ENCODE assay signal across 13 cellular contexts in the genomic region with DNA sequence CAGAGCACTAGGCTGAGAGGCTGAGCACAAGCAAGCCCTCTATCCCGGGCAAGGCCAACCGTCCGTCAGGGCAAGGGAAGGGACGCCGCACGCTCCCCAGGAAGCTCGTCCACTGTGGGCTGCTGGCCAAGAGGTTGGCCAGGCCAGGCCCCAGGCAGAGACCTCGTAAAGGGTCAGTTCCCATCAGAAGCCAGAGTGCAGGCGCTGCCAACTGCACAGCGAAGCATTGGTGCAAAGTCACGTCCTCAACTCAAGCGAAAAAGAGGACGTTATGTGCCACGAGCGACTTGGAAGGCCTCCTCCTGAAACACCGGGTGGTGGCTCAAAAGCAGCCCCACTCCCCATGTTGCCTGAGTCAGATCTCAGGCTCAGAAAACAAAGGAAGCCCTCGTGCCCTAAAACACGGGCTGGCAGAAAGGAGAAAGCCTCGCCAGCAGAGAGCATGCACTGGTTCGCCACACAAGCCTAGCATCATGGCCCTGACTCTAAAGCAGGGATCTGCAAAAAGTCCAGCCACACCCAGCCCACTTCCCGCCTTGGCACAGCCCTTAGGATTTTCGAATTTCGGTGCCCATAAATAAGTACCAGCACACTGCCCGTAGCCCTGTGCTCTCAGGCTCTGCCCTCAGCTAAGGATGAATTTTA. TPM values are rescaled to one million over a fixed set of nuclear protein-coding genes. Genes with fewer than 3 reads are reported as not detected.
DNase-seq lines count a peak whose midpoint lies in the region; ATAC-seq and TF ChIP-seq lines count a peak whose summit lies in the region.
"Had no signal": no experiment of that assay in that cellular context is flagged by ENCODE, and none has a peak within 500 bp of the region (broad histone marks: within the 10 kb centered on the region; RNA-seq: fewer than 3 reads in every experiment).

No MANE protein-coding gene starts in this region.

- no peak overlapping the region for H3K27ac ChIP-seq in CD4-positive, alpha-beta T cell (ENCODE audit: low read depth, low read length)
- H3K27ac ChIP-seq in ascending aorta = peak overlapping the region; percentile 64 to 79
- H3K27ac ChIP-seq in heart right ventricle = peak overlapping the region; percentile 16 to 88 (median 68)

- H3K9me3 Mint-ChIP-seq in CD4-positive, alpha-beta T cell = no peaks in the 10 kb centered on the region

- intact Hi-C loops in CD4-positive, alpha-beta T cell (cut with DNase I, micrococcal nuclease) = loop anchor here (5.0 kb wide), 3 partner anchors 43 to 113 kb away; a partner anchor contains a TSS
- intact Hi-C loops in ascending aorta (cut with DNase I) (loop anchor here (5.0 kb wide), 1 partner anchor 178 kb away; no protein-coding TSS in a partner anchor), heart right ventricle (cut with DNase I) (loop anchor here in 5 of 10 donors (5.0 to 10.0 kb wide), 7 partner anchors 42 to 180 kb away; a partner anchor contains a TSS)

- H3K27me3 ChIP-seq in CD4-positive, alpha-beta T cell (ENCODE audit: control insufficient read depth, insufficient read depth, low read length) = no peaks in the 10 kb centered on the region
- H3K27me3 ChIP-seq in ascending aorta = no peaks in the 10 kb centered on the region
- no peaks in the 10 kb centered on the region for H3K27me3 ChIP-seq in heart right ventricle
- H3K27me3 ChIP-seq: vagina had no signal

- no peak for DNase-seq in CD4-positive, alpha-beta T cell
- DNase-seq in ascending aorta (ENCODE audit: low spot score in 2 of 2) (peak in 1 of 2 donors; percentile 80), heart right ventricle (peak; percentile 51 to 81), renal cortical epithelial cell (ENCODE audit: low read depth) (peak; percentile 82), NCI-H524 (lab: John Stamatoyannopoulos, UW) (no peak)
- DNase-seq: activated T-cell treated with anti-CD3 and anti-CD28 coated beads, Interleukin-2, amount 50 U/mL, for 48 hours; HCEC 1CT; NCI-H1105 treated with DMSO at 0.1 percent for 48 hours had no signal

- CTCF ChIA-PET in CD4-positive, alpha-beta T cell (lab: Charles Lee) = no interaction called here

- H3K36me3 Mint-ChIP-seq in CD4-positive, alpha-beta T cell (ENCODE audit: low read depth) = peaks cover 66% of the 10 kb centered on the region

- POLR2A ChIA-PET in CD4-positive, alpha-beta T cell (lab: Charles Lee) = interaction anchor here (1.1 to 1.7 kb wide), 3 partner anchors 41 to 44 kb away, joined by 3 to 10 read pairs (median 4); a partner anchor contains a TSS

- TF ChIP-seq CTCF in CD4-positive, alpha-beta T cell (IDR thresholded peaks at IDR 0.05) = no peak
- TF ChIP-seq CTCF in ascending aorta (IDR thresholded peaks at IDR 0.05) = no peak
- no peak for TF ChIP-seq CTCF in heart right ventricle (IDR thresholded peaks at IDR 0.05)

- H3K4me1 ChIP-seq in ascending aorta (peaks cover 30 to 41% of the 10 kb centered on the region in 2 donors), heart right ventricle (peaks cover 34 to 71% (median 54%) of the 10 kb centered on the region in 9 donors)

- H3K4me3 Mint-ChIP-seq in CD4-positive, alpha-beta T cell = peak overlapping the region; percentile 38

- peaks cover 32% of the 10 kb centered on the region for H3K4me1 Mint-ChIP-seq in CD4-positive, alpha-beta T cell (ENCODE audit: low read depth)

- ATAC-seq in CD4-positive, alpha-beta T cell (ENCODE audit: poor library complexity) = no peak
- peak in 7 of 8 donors; percentile 7 to 66 (median 43) for ATAC-seq in heart right ventricle
- no peak for ATAC-seq in HG03469 (IDR thresholded peaks at IDR 0.05; ENCODE audit: unreplicated experiment)
- ATAC-seq in GM21825 (IDR thresholded peaks at IDR 0.05; ENCODE audit: unreplicated experiment) = no peak
- no peak for ATAC-seq in HG03280 (IDR thresholded peaks at IDR 0.05; ENCODE audit: unreplicated experiment)
- ATAC-seq: esophagus mucosa had no signal

- no peaks in the 10 kb centered on the region for H3K9me3 ChIP-seq in CD4-positive, alpha-beta T cell (ENCODE audit: control insufficient read depth, low read length)
- H3K9me3 ChIP-seq in ascending aorta (no peaks in the 10 kb centered on the region), heart right ventricle (no peaks in the 10 kb centered on the region)
- H3K9me3 ChIP-seq: vagina had no signal

- WGBS in heart right ventricle, 2 donors = 21 to 31% methylated on average over 24 of the region's 24 CpGs

- H3K4me3 ChIP-seq in ascending aorta (peak overlapping the region in 1 of 2 donors; percentile 43), heart right ventricle (peak overlapping the region in 7 of 10 donors; percentile 11 to 26 (median 16))
- H3K4me3 ChIP-seq: vagina had no signal

- H3K36me3 ChIP-seq in ascending aorta = peaks cover 40% of the 10 kb centered on the region in 2 donors
- H3K36me3 ChIP-seq in heart right ventricle = peaks cover 11 to 50% (median 30%) of the 10 kb centered on the region in 9 donors

- H3K27ac Mint-ChIP-seq in CD4-positive, alpha-beta T cell = no peak overlapping the region

- H3K27me3 Mint-ChIP-seq in CD4-positive, alpha-beta T cell = no peaks in the 10 kb centered on the region

RNA-seq across cellular contexts. Expression of a gene that starts 4.7 kb away (rescaled TPM):
- 10 to 100 TPM; 87.5 to 90.1 TPM for total RNA-seq in CD4-positive, alpha-beta T cell
- total RNA-seq in ascending aorta = 17.0 TPM
- total RNA-seq in heart right ventricle = 10 to 100 TPM; 15.7 to 32.2 (median 18.6) TPM
- polyA plus RNA-seq in heart right ventricle = 10 to 100 TPM; 12.8 to 21.8 TPM
- 17.0 and 23.5 TPM in 2 replicates for total RNA-seq in renal cortical epithelial cell

RNA-seq across cellular contexts. Expression of a gene that starts 42.6 kb away (rescaled TPM):
- total RNA-seq in CD4-positive, alpha-beta T cell = 100 to 1,000 TPM; 101 to 102 TPM
- total RNA-seq in ascending aorta = 55.3 TPM
- total RNA-seq in heart right ventricle = 10 to 100 TPM; 51.6 to 85.1 (median 54.7) TPM
- polyA plus RNA-seq in heart right ventricle = 10 to 100 TPM; 31.2 to 34.8 TPM
- 8.7 and 30.7 TPM in 2 replicates for total RNA-seq in renal cortical epithelial cell

RNA-seq across cellular contexts. Expression of a gene that starts 43.9 kb away (rescaled TPM):
- 100 to 1,000 TPM; 157 to 162 TPM for total RNA-seq in CD4-positive, alpha-beta T cell
- total RNA-seq in ascending aorta = 143 TPM
- 100 to 1,000 TPM in 1 of 10 donors, 10 to 100 TPM in 9; 45.2 to 101 (median 63.1) TPM for total RNA-seq in heart right ventricle
- polyA plus RNA-seq in heart right ventricle = 100 to 1,000 TPM in 1 of 2 donors, 10 to 100 TPM in 1; 53.6 to 140 TPM
- total RNA-seq in renal cortical epithelial cell = 42.4 and 80.6 TPM in 2 replicates

Comparison
In these comparisons a context has a peak if more than half of its experiments do, and no peak if none do; other contexts are left out.
1. ATAC-seq: peak in heart right ventricle (7 of 8); none in CD4-positive, alpha-beta T cell (single experiment), HG03469 (single experiment), GM21825 (single experiment) and HG03280 (single experiment).
2. DNase-seq: peak in heart right ventricle (2 of 2) and renal cortical epithelial cell (single experiment); none in CD4-positive, alpha-beta T cell (0 of 10) and NCI-H524 (0 of 2).